Comparison of ENCODE assay signal across 9 cellular contexts in genomic region chr1:233440952-233441401, GRCh38.
DNase-seq lines count a peak whose midpoint lies in the region; ATAC-seq, FAIRE-seq and TF ChIP-seq lines count a peak whose summit lies in the region.
"Had no signal": no experiment of that assay in that cellular context is flagged by ENCODE, and none has a peak within 500 bp of the region (broad histone marks: within the 10 kb centered on the region; RNA-seq: fewer than 3 reads in every experiment).

No MANE protein-coding gene starts in this region.

- no peaks in the 10 kb centered on the region for H3K27me3 ChIP-seq in upper lobe of left lung

- no peak for TF ChIP-seq EP300 in upper lobe of left lung (IDR thresholded peaks at IDR 0.05)

- H3K36me3 ChIP-seq in kidney (ENCODE audit: control insufficient read depth in 1 of 2, insufficient read depth in 2 of 2, low read length in 2 of 2) (no peaks in the 10 kb centered on the region), upper lobe of left lung (no peaks in the 10 kb centered on the region)

- no peak for TF ChIP-seq POLR2A in upper lobe of left lung (IDR thresholded peaks at IDR 0.05)

- H3K9me3 ChIP-seq in kidney (ENCODE audit: control insufficient read depth in 1 of 2, low read length in 2 of 2): peaks cover 0 to 6% of the 10 kb centered on the region in 2 donors
- H3K9me3 ChIP-seq in upper lobe of left lung: no peaks in the 10 kb centered on the region

- H3K4me1 ChIP-seq in kidney (ENCODE audit: control insufficient read depth in 1 of 2, insufficient read depth in 1 of 2, low read depth in 1 of 2, low read length in 2 of 2) (no peaks in the 10 kb centered on the region), upper lobe of left lung (no peaks in the 10 kb centered on the region)

- TF ChIP-seq CTCF in kidney (IDR thresholded peaks at IDR 0.05; ENCODE audit: borderline replicate concordance, extremely low read depth, insufficient read depth): peak; percentile 53
- TF ChIP-seq CTCF in upper lobe of left lung (IDR thresholded peaks at IDR 0.05): peak in 5 of 6 experiments; percentile 15 to 62 (median 46)

- no peak for FAIRE-seq in kidney (lab: Jason Lieb, UNC)

- no peak overlapping the region for H3K4me3 ChIP-seq in kidney (ENCODE audit: low read length in 2 of 2)
- H3K4me3 ChIP-seq in upper lobe of left lung: no peak overlapping the region

- DNase-seq in NK-92 treated with Interleukin-12 subunit alpha and Interleukin-12 subunit beta, amount 100 ng/mL, for 24 hours (lab: John Stamatoyannopoulos, UW): peak; percentile 2
- no peak for DNase-seq in NK-92 (lab: John Stamatoyannopoulos, UW; ENCODE audit: unreplicated experiment)
- DNase-seq in NCI-H526 treated with DMSO at 0.1 percent for 48 hours (lab: John Stamatoyannopoulos, UW): peak; percentile 6
- DNase-seq in T47D (ENCODE audit: low read depth in 1 of 2, low spot score in 1 of 2): peak; percentile 42 to 84
- no peak for DNase-seq in kidney
- no peak for DNase-seq in upper lobe of left lung
- DNase-seq in NCI-H187 (lab: John Stamatoyannopoulos, UW): no peak
- DNase-seq: activated naive CD8-positive, alpha-beta T cell treated with anti-CD3 and anti-CD28 coated beads, Interleukin-2, amount 10 ng/mL, durations not matched to agents 7 days and 5 days had no signal

- WGBS in upper lobe of left lung, 2 donors: 10 to 16% methylated on average over 9 of the region's 9 CpGs

- no peak overlapping the region for H3K9ac ChIP-seq in kidney (ENCODE audit: low read length in 2 of 2)

- intact Hi-C loops in kidney (cut with DNase I): loop anchor here (10.0 kb wide), 1 partner anchor 354 kb away; no protein-coding TSS in a partner anchor

- in situ Hi-C loops in T47D (cut with HindIII; ENCODE audit: low pct_unique_long_range_greater_than_20kb, low sequenced_read_pairs): no loop called here

- ATAC-seq in HG03571 (IDR thresholded peaks at IDR 0.05; ENCODE audit: unreplicated experiment): peak; percentile 57
- ATAC-seq in upper lobe of left lung (ENCODE audit: low FRiP score in 2 of 2): peak; percentile 67 to 80

- no peak overlapping the region for H3K27ac ChIP-seq in kidney (ENCODE audit: low read depth in 2 of 2, low read length in 2 of 2)
- no peak overlapping the region for H3K27ac ChIP-seq in upper lobe of left lung

Comparison
In these comparisons a context has a peak if more than half of its experiments do, and no peak if none do; other contexts are left out.
1. DNase-seq: peak in NK-92 treated with Interleukin-12 subunit alpha and Interleukin-12 subunit beta, amount 100 ng/mL, for 24 hours (single experiment), NCI-H526 treated with DMSO at 0.1 percent for 48 hours (single experiment) and T47D (2 of 2); none in NK-92 (single experiment), kidney (single experiment), upper lobe of left lung (0 of 2) and NCI-H187 (0 of 2).